18 cellular contexts compared by ENCODE assay signal in genomic region chr6:36323062-36323461, GRCh38. TPM values are rescaled to one million over a fixed set of nuclear protein-coding genes. Genes with fewer than 3 reads are reported as not detected.
DNase-seq lines count a peak whose midpoint lies in the region; ATAC-seq, FAIRE-seq and TF ChIP-seq lines count a peak whose summit lies in the region.
"Had no signal": no experiment of that assay in that cellular context is flagged by ENCODE, and none has a peak within 500 bp of the region (broad histone marks: within the 10 kb centered on the region; RNA-seq: fewer than 3 reads in every experiment).

No MANE protein-coding gene starts in this region.

- no peak for FAIRE-seq in GM12878 (lab: Jason Lieb, UNC)
- FAIRE-seq: colon had no signal

- peaks cover 16% of the 10 kb centered on the region for H3K27me3 Mint-ChIP-seq in nephron progenitor cell (ENCODE audit: low read depth, poor library complexity)

- H3K4me3 Mint-ChIP-seq in nephron progenitor cell, result no peak overlapping the region
- H3K4me3 Mint-ChIP-seq: activated naive CD8-positive, alpha-beta T cell treated with anti-CD3 and anti-CD28 coated beads, Interleukin-2, amount 10 ng/mL, durations not matched to agents 7 days and 5 days; IgD-negative memory B cell had no signal

- DNase-seq in DMS 273 (lab: John Stamatoyannopoulos, UW; ENCODE audit: unreplicated experiment), result peak; percentile 49
- DNase-seq in DMS 273 treated with DMSO at 0.1 percent for 48 hours (lab: John Stamatoyannopoulos, UW), result no peak
- DNase-seq in NB4 (ENCODE audit: low read depth), result peak; percentile 64
- DNase-seq in GM12878 (ENCODE audit: low read depth, low spot score), result no peak
- DNase-seq in nephron progenitor cell, result peak; percentile 43
- DNase-seq in Right ventricle myocardium superior, result no peak
- no peak for DNase-seq in heart right ventricle
- DNase-seq: activated naive CD8-positive, alpha-beta T cell treated with anti-CD3 and anti-CD28 coated beads, Interleukin-2, amount 10 ng/mL, durations not matched to agents 7 days and 5 days; activated T-cell treated with anti-CD3 and anti-CD28 coated beads for 4 hours; NCI-H1930 had no signal

- in situ Hi-C loops in GM12878 (cut with MboI), result no loop called here

- no peak for TF ChIP-seq CTCF in NB4 (IDR thresholded peaks at IDR 0.05; ENCODE audit: low read depth, low read length)
- TF ChIP-seq CTCF in GM12878 (IDR thresholded peaks at IDR 0.05 in 2 of 3, conservative IDR thresholded peaks at IDR 0.05 in 1 of 3; ENCODE audit: control insufficient read depth in 2 of 3, extremely low read depth in 1 of 3, insufficient read depth in 1 of 3, low read depth in 3 of 3, low read length in 3 of 3), result no peak
- TF ChIP-seq CTCF in nephron progenitor cell (IDR thresholded peaks at IDR 0.05), result no peak
- TF ChIP-seq CTCF in heart right ventricle (IDR thresholded peaks at IDR 0.05), result no peak

- no TSS peak for BruUV-seq in GM12878 (replicated peaks; lab: Mats Ljungman, UMichigan)

- SMC1A ChIA-PET in GM12878 (lab: Charles Lee; ENCODE audit: uncharacterized antibody, unreplicated experiment), result no interaction called here

- CTCF ChIA-PET in GM12878 (lab: Yijun Ruan, JAX), result interaction anchor here (1.3 kb wide), 1 partner anchor 20 kb away, joined by 4 read pairs; no protein-coding TSS in a partner anchor

- H3K9ac ChIP-seq in GM12878 (ENCODE audit: control insufficient read depth, insufficient read depth, low read length), result no peak overlapping the region

- TF ChIP-seq POLR2A in NB4 (IDR thresholded peaks at IDR 0.05; ENCODE audit: extremely low read depth, insufficient read length), result no peak
- no peak for TF ChIP-seq POLR2A in GM12878 (IDR thresholded peaks at IDR 0.05; ENCODE audit: low read depth, low read length)

- 40% methylated on average over 8 of the region's 8 CpGs for WGBS in GM12878 (ENCODE audit: insufficient coverage, insufficient replicate concordance, low lambda C conversion rate, missing lambda C conversion rate)
- 75 to 76% methylated on average over 8 of the region's 8 CpGs for WGBS in heart right ventricle, 2 donors

- H3K9me3 ChIP-seq in GM12878 (replicated peaks; ENCODE audit: control insufficient read depth, insufficient read depth, low read length) (no peaks in the 10 kb centered on the region), heart right ventricle (no peaks in the 10 kb centered on the region)

- peaks cover 57% of the 10 kb centered on the region for H3K4me1 Mint-ChIP-seq in nephron progenitor cell

- RAD21 ChIA-PET in GM12878 (lab: Charles Lee; ENCODE audit: unreplicated experiment), result no interaction called here

- no peaks in the 10 kb centered on the region for H3K9me3 Mint-ChIP-seq in nephron progenitor cell
- H3K9me3 Mint-ChIP-seq: activated naive CD8-positive, alpha-beta T cell treated with anti-CD3 and anti-CD28 coated beads, Interleukin-2, amount 10 ng/mL, durations not matched to agents 7 days and 5 days; IgD-negative memory B cell had no signal

- no peak overlapping the region for H3K4me3 ChIP-seq in NB4 (ENCODE audit: low read depth, low read length)
- H3K4me3 ChIP-seq in GM12878, result no peak overlapping the region
- no peak overlapping the region for H3K4me3 ChIP-seq in heart right ventricle
- H3K4me3 ChIP-seq: lung had no signal

- POLR2A ChIA-PET in GM12878 (lab: Charles Lee), result no interaction called here

- H2AFZ ChIP-seq in GM12878 (ENCODE audit: control insufficient read depth, low read depth, low read length), result no peak overlapping the region

- intact Hi-C loops in GM12878 (cut with micrococcal nuclease; ENCODE audit: unreplicated experiment) (no loop called here), Right ventricle myocardium superior (cut with DNase I) (no loop called here), heart right ventricle (cut with DNase I) (no loop called here)

- no peak overlapping the region for H3K27ac Mint-ChIP-seq in nephron progenitor cell
- H3K27ac Mint-ChIP-seq: activated naive CD8-positive, alpha-beta T cell treated with anti-CD3 and anti-CD28 coated beads, Interleukin-2, amount 10 ng/mL, durations not matched to agents 7 days and 5 days; IgD-negative memory B cell had no signal

- no peak for TF ChIP-seq RAD21 in GM12878 (IDR thresholded peaks at IDR 0.05; ENCODE audit: insufficient read depth, low read depth, low read length)

- H3K36me3 ChIP-seq in GM12878 (ENCODE audit: control insufficient read depth in 2 of 2, insufficient read depth in 2 of 2, low read length in 1 of 2) (no peaks in the 10 kb centered on the region), heart right ventricle (no peaks in the 10 kb centered on the region)

- H3K4me1 ChIP-seq in GM12878 (ENCODE audit: control insufficient read depth, insufficient read depth, low read length), result no peaks in the 10 kb centered on the region
- peaks cover 0 to 9% (median 0%) of the 10 kb centered on the region in 9 donors for H3K4me1 ChIP-seq in heart right ventricle

- H4K20me1 ChIP-seq in GM12878 (ENCODE audit: control insufficient read depth, insufficient read depth), result no peaks in the 10 kb centered on the region

- no peaks in the 10 kb centered on the region for H3K36me3 Mint-ChIP-seq in nephron progenitor cell (ENCODE audit: low read depth)
- H3K36me3 Mint-ChIP-seq: activated naive CD8-positive, alpha-beta T cell treated with anti-CD3 and anti-CD28 coated beads, Interleukin-2, amount 10 ng/mL, durations not matched to agents 7 days and 5 days; IgD-negative memory B cell had no signal

- H3K4me2 ChIP-seq in GM12878 (ENCODE audit: control insufficient read depth, insufficient read depth), result no peak overlapping the region

- no peak overlapping the region for H3K27ac ChIP-seq in GM12878 (ENCODE audit: control insufficient read depth, insufficient read depth)
- no peak overlapping the region for H3K27ac ChIP-seq in heart right ventricle
- H3K27ac ChIP-seq: 22Rv1 had no signal

- no peaks in the 10 kb centered on the region for H3K27me3 ChIP-seq in GM12878 (replicated peaks in 1 of 2; ENCODE audit: control insufficient read depth in 2 of 2, insufficient read depth in 2 of 2, low read length in 1 of 2)
- H3K27me3 ChIP-seq in heart right ventricle, result peaks cover 0 to 26% (median 7%) of the 10 kb centered on the region in 7 donors

- no peak for TF ChIP-seq EP300 in GM12878 (IDR thresholded peaks at IDR 0.05; ENCODE audit: borderline replicate concordance in 1 of 2, control insufficient read depth in 1 of 2, low read depth in 2 of 2, low read length in 2 of 2)

- H3K79me2 ChIP-seq in GM12878 (ENCODE audit: control insufficient read depth, insufficient read depth, low read length), result no peaks in the 10 kb centered on the region

- peak; percentile 48; the same call in 1 of the 3 replicates for ATAC-seq in GM12878
- no peak for ATAC-seq in Right ventricle myocardium superior (ENCODE audit: poor library complexity)
- no peak for ATAC-seq in heart right ventricle
- no peak for ATAC-seq in GM19463 (IDR thresholded peaks at IDR 0.05; ENCODE audit: unreplicated experiment)
- ATAC-seq: activated CD4-positive, CD25-positive, alpha-beta regulatory T cell treated with anti-CD3 and anti-CD28 coated beads, Interleukin-2, amount 50 U/mL, for 24 hours had no signal

TF ChIP-seq in GM12878, 131 proteins besides CTCF, POLR2A, EP300 and RAD21:
- TF ChIP-seq BMI1 (IDR thresholded peaks at IDR 0.05; ENCODE audit: borderline replicate concordance) (peak; percentile 92), ZNF24 (IDR thresholded peaks at IDR 0.05) (no peak), RCOR1 (conservative IDR thresholded peaks at IDR 0.05; ENCODE audit: low read depth, low read length) (no peak), DPF2 (IDR thresholded peaks at IDR 0.05) (no peak), ZNF622 (IDR thresholded peaks at IDR 0.05) (no peak), YBX1 (IDR thresholded peaks at IDR 0.05) (no peak)

RNA-seq across cellular contexts. Expression of gene BNIP5, which starts 13.6 kb away (rescaled TPM):
- 0.48 and 0.86 TPM in 2 replicates for total RNA-seq in GM12878 (2013; cell fraction: nucleolus; rRNA removed)
- total RNA-seq in GM12878 (2014; rRNA removed) (0.05 and 0.06 TPM in 2 replicates), GM12878 (2014; rRNA removed; fragmentation: Illumina TruSeq; extraction: Trizol) (0.04 and 0.09 TPM in 2 replicates), GM12878 (2021) (0.08 and 0.13 TPM in 2 replicates), Right ventricle myocardium superior (not detected), heart right ventricle (not detected)
- 0.08 TPM for polyA plus RNA-seq in GM12878 (2011; ENCODE audit: low read depth)
- polyA plus RNA-seq in GM12878 (2011; rRNA removed) (0.36 and 0.68 TPM in 2 replicates), GM12878 (2014; fragmentation: Illumina TruSeq; extraction: Trizol) (0.09 and 0.16 TPM in 2 replicates), GM12878 (2014; fragmentation: Nextera tagmentation; extraction: Ambion mirVana) (under 1 TPM in 1 of 2 experiments, not detected in 1; 0.02 TPM), GM12878 (2014; rRNA removed) (0.03 and 0.04 TPM in 2 replicates), GM12878 (2016; fragmentation: Nextera tagmentation; extraction: Ambion mirVana) (under 1 TPM in 1 of 2 experiments, not detected in 1; 0.04 TPM), heart right ventricle (not detected)
- polyA plus RNA-seq in GM12878 (2011; cell fraction: cytosol; rRNA removed), result 0.35 and 0.40 TPM in 2 replicates
- 0.23 and 0.40 TPM in 2 replicates for polyA plus RNA-seq in GM12878 (2011; cell fraction: nucleus; rRNA removed)
- polyA plus RNA-seq in GM12878 (2012), result 0.12 and 0.13 TPM in 2 replicates
- 0.21 and 0.29 TPM in 2 replicates for polyA minus RNA-seq in GM12878 (2011; rRNA and poly(A)+ RNA removed)
- polyA minus RNA-seq in GM12878 (2011; cell fraction: cytosol; rRNA and poly(A)+ RNA removed), result not detected in 2 replicates
- 0.10 and 0.12 TPM in 2 replicates for polyA minus RNA-seq in GM12878 (2011; cell fraction: nucleus; rRNA and poly(A)+ RNA removed)
- total RNA-seq: activated naive CD8-positive, alpha-beta T cell treated with anti-CD3 and anti-CD28 coated beads, Interleukin-2, amount 10 ng/mL, durations not matched to agents 7 days and 5 days; osteoblast; T-helper 1 cell treated with Interleukin-12 subunit alpha and Interleukin-12 subunit beta and Interleukin-4 antibody, amounts not matched to agents 30 ng/mL and 1 ng/mL, for 36 hours had no signal
- polyA plus RNA-seq: IgD-negative memory B cell had no signal

RNA-seq across cellular contexts. Expression of gene PNPLA1, which starts 53.2 kb away (rescaled TPM):
- total RNA-seq in GM12878 (2013; cell fraction: nucleolus; rRNA removed), result 0.20 TPM in 1 of 2 replicates, not detected in the other
- total RNA-seq in GM12878 (2014; rRNA removed) (not detected in 2 replicates), GM12878 (2014; rRNA removed; fragmentation: Illumina TruSeq; extraction: Trizol) (not detected in 2 replicates), GM12878 (2021) (not detected in 2 replicates), Right ventricle myocardium superior (not detected), heart right ventricle (under 1 TPM in 2 of 10 donors, not detected in 8; 0.21 to 0.28 TPM)
- not detected for polyA plus RNA-seq in GM12878 (2011; ENCODE audit: low read depth)
- polyA plus RNA-seq in GM12878 (2011; rRNA removed) (not detected in 2 replicates), GM12878 (2014; fragmentation: Illumina TruSeq; extraction: Trizol) (0.04 TPM in 1 of 2 replicates, not detected in the other), GM12878 (2014; fragmentation: Nextera tagmentation; extraction: Ambion mirVana) (not detected), GM12878 (2014; rRNA removed) (not detected in 2 replicates), GM12878 (2016; fragmentation: Nextera tagmentation; extraction: Ambion mirVana) (not detected), heart right ventricle (not detected)
- polyA plus RNA-seq in GM12878 (2011; cell fraction: cytosol; rRNA removed), result not detected in 2 replicates
- polyA plus RNA-seq in GM12878 (2011; cell fraction: nucleus; rRNA removed), result 0.07 TPM in 1 of 2 replicates, not detected in the other
- not detected in 2 replicates for polyA plus RNA-seq in GM12878 (2012)
- polyA minus RNA-seq in GM12878 (2011; rRNA and poly(A)+ RNA removed), result 0.22 TPM in 1 of 2 replicates, not detected in the other
- not detected in 2 replicates for polyA minus RNA-seq in GM12878 (2011; cell fraction: cytosol; rRNA and poly(A)+ RNA removed)
- not detected in 2 replicates for polyA minus RNA-seq in GM12878 (2011; cell fraction: nucleus; rRNA and poly(A)+ RNA removed)
- total RNA-seq: activated naive CD8-positive, alpha-beta T cell treated with anti-CD3 and anti-CD28 coated beads, Interleukin-2, amount 10 ng/mL, durations not matched to agents 7 days and 5 days; T-helper 1 cell treated with Interleukin-12 subunit alpha and Interleukin-12 subunit beta and Interleukin-4 antibody, amounts not matched to agents 30 ng/mL and 1 ng/mL, for 36 hours had no signal

Comparison
In these comparisons a context has a peak if more than half of its experiments do, and no peak if none do; other contexts are left out.
1. DNase-seq: peak in DMS 273 (single experiment), NB4 (single experiment) and nephron progenitor cell (single experiment); none in DMS 273 treated with DMSO at 0.1 percent for 48 hours (single experiment), GM12878 (single experiment), Right ventricle myocardium superior (single experiment) and heart right ventricle (0 of 2).